Comparison of ENCODE assay signal across 2 cellular contexts in genomic region chr1:186512698-186513457, GRCh38.
TF ChIP-seq lines count a peak whose summit lies in the region.

No MANE protein-coding gene starts in this region.

TF ChIP-seq in H1, 55 proteins besides CTCF, POLR2A, EP300 and RAD21:
- TF ChIP-seq TEAD4 (IDR thresholded peaks at IDR 0.05; ENCODE audit: low read depth, low read length) (no peak), BRCA1 (IDR thresholded peaks at IDR 0.05; ENCODE audit: low read depth, low read length) (no peak), SIX5 (IDR thresholded peaks at IDR 0.05; ENCODE audit: low read depth, low read length) (no peak), KDM4A (IDR thresholded peaks at IDR 0.05; ENCODE audit: low read depth, low read length, severe bottlenecking) (no peak), YY1 (IDR thresholded peaks at IDR 0.05; ENCODE audit: low read depth, low read length) (no peak), MAX (IDR thresholded peaks at IDR 0.05) (no peak), CEBPB (IDR thresholded peaks at IDR 0.05; ENCODE audit: low read depth, low read length) (no peak), SIRT6 (IDR thresholded peaks at IDR 0.05; ENCODE audit: low read length) (no peak), TBP (IDR thresholded peaks at IDR 0.05; ENCODE audit: low read depth, low read length) (no peak), NRF1 (IDR thresholded peaks at IDR 0.05; ENCODE audit: low read depth, low read length) (no peak)

TF ChIP-seq in SK-N-SH, 30 proteins besides CTCF, POLR2A, EP300 and RAD21:
- no peak for TF ChIP-seq MXI1 (IDR thresholded peaks at IDR 0.05; ENCODE audit: low read depth, low read length)
- TF ChIP-seq RXRA (IDR thresholded peaks at IDR 0.05; ENCODE audit: borderline replicate concordance, low read depth): no peak
- TF ChIP-seq RFX5 (IDR thresholded peaks at IDR 0.05; ENCODE audit: low read length): no peak
- TF ChIP-seq ELF1 (IDR thresholded peaks at IDR 0.05): no peak
- no peak for TF ChIP-seq USF2 (IDR thresholded peaks at IDR 0.05; ENCODE audit: borderline replicate concordance, low read depth, low read length)
- TF ChIP-seq NFIC (IDR thresholded peaks at IDR 0.05; ENCODE audit: borderline replicate concordance): no peak
- TF ChIP-seq YY1 (IDR thresholded peaks at IDR 0.05; ENCODE audit: low read depth): no peak
- no peak for TF ChIP-seq SIN3A (IDR thresholded peaks at IDR 0.05; ENCODE audit: borderline replicate concordance, low read depth, low read length)
- no peak for TF ChIP-seq MAX (IDR thresholded peaks at IDR 0.05; ENCODE audit: low read depth)
